In genomic region chr11:56916162-56916561, GRCh38 we compare ENCODE assay signal across 29 cellular contexts.
"Had no signal": no experiment of that assay in that cellular context is flagged by ENCODE, and none has a peak within 500 bp of the region (broad histone marks: within the 10 kb centered on the region; RNA-seq: fewer than 3 reads in every experiment).

No MANE protein-coding gene starts in this region.

- H3K27ac Mint-ChIP-seq: activated CD4-positive, alpha-beta memory T cell treated with anti-CD3 and anti-CD28 coated beads for 36 hours; activated CD4-positive, alpha-beta T cell treated with anti-CD3 and anti-CD28 coated beads for 36 hours; activated CD4-positive, alpha-beta T cell treated with anti-CD3 and anti-CD28 coated beads, Interleukin-2, amount 10 ng/mL, durations not matched to agents 24 days and 14 days; activated CD8-positive, alpha-beta memory T cell treated with anti-CD3 and anti-CD28 coated beads, Interleukin-2, amount 10 ng/mL, durations not matched to agents 7 days and 5 days; activated CD8-positive, alpha-beta T cell treated with anti-CD3 and anti-CD28 coated beads, Interleukin-2, amount 10 ng/mL, durations not matched to agents 7 days and 5 days; activated naive CD4-positive, alpha-beta T cell treated with anti-CD3 and anti-CD28 coated beads for 36 hours; activated naive CD4-positive, alpha-beta T cell treated with anti-CD3 and anti-CD28 coated beads, Interleukin-2, amount 50 U/mL, for 24 hours; activated naive CD8-positive, alpha-beta T cell treated with anti-CD3 and anti-CD28 coated beads for 36 hours; activated naive CD8-positive, alpha-beta T cell treated with anti-CD3 and anti-CD28 coated beads, Interleukin-2, amount 50 U/mL, for 24 hours; activated T-helper 1 cell treated with anti-CD3 and anti-CD28 coated beads, Interleukin-12 subunit alpha, Interleukin-12 subunit beta, Interleukin-2, Interleukin-4 antibody, amounts not matched to agents 30 ng/mL and 10 ng/mL and 1 ng/mL, durations not matched to agents 14 hours and 24 hours and 36 hours; activated T-helper 2 cell treated with anti-CD3 and anti-CD28 coated beads, Interferon-gamma antibody, Interleukin-2, Interleukin-4, amounts not matched to agents 10 μg/mL and 5 μg/mL and 100 μg/mL, durations not matched to agents 14 hours and 24 hours and 36 hours; T-cell; T-helper 17 cell; T-helper 2 cell treated with Interferon-gamma antibody and Interleukin-4, amounts not matched to agents 5 μg/mL and 100 μg/mL, for 36 hours had no signal

- H3K9me3 ChIP-seq: adrenal gland, body of pancreas had no signal

- ATAC-seq: activated CD4-positive, alpha-beta T cell treated with anti-CD3 and anti-CD28 coated beads for 36 hours; activated CD8-positive, alpha-beta memory T cell treated with anti-CD3 and anti-CD28 coated beads, Interleukin-2, amount 10 ng/mL, durations not matched to agents 7 days and 5 days; activated CD8-positive, alpha-beta T cell treated with anti-CD3 and anti-CD28 coated beads, Interleukin-2, amount 10 ng/mL, durations not matched to agents 7 days and 5 days; activated naive CD8-positive, alpha-beta T cell treated with anti-CD3 and anti-CD28 coated beads, Interleukin-2, amount 50 U/mL, for 24 hours; body of pancreas; T-cell; T-helper 17 cell had no signal

- H3K27me3 ChIP-seq: adrenal gland, body of pancreas had no signal

- H3K27ac ChIP-seq: adrenal gland, body of pancreas, epithelial cell of prostate had no signal

- H3K4me1 Mint-ChIP-seq: activated CD4-positive, alpha-beta T cell treated with anti-CD3 and anti-CD28 coated beads for 36 hours; activated CD8-positive, alpha-beta memory T cell treated with anti-CD3 and anti-CD28 coated beads, Interleukin-2, amount 10 ng/mL, durations not matched to agents 7 days and 5 days; activated naive CD4-positive, alpha-beta T cell treated with anti-CD3 and anti-CD28 coated beads, Interleukin-2, amount 50 U/mL, for 24 hours; activated naive CD8-positive, alpha-beta T cell treated with anti-CD3 and anti-CD28 coated beads for 36 hours; activated naive CD8-positive, alpha-beta T cell treated with anti-CD3 and anti-CD28 coated beads, Interleukin-2, amount 50 U/mL, for 24 hours; T-cell; T-helper 17 cell had no signal

- H3K4me3 ChIP-seq: adrenal gland, body of pancreas had no signal

- H3K36me3 Mint-ChIP-seq: activated CD4-positive, alpha-beta memory T cell treated with anti-CD3 and anti-CD28 coated beads for 36 hours; activated CD8-positive, alpha-beta memory T cell treated with anti-CD3 and anti-CD28 coated beads, Interleukin-2, amount 10 ng/mL, durations not matched to agents 7 days and 5 days; activated naive CD4-positive, alpha-beta T cell treated with anti-CD3 and anti-CD28 coated beads, Interleukin-2, amount 50 U/mL, for 24 hours; activated naive CD8-positive, alpha-beta T cell treated with anti-CD3 and anti-CD28 coated beads for 36 hours; T-cell had no signal

- H3K4me1 ChIP-seq: adrenal gland, body of pancreas had no signal

- H3K36me3 ChIP-seq: adrenal gland had no signal

- DNase-seq: activated CD4-positive, alpha-beta memory T cell treated with anti-CD3 and anti-CD28 coated beads for 36 hours; activated CD4-positive, alpha-beta T cell treated with anti-CD3 and anti-CD28 coated beads for 36 hours; activated CD4-positive, alpha-beta T cell treated with anti-CD3 and anti-CD28 coated beads, Interleukin-2, amount 10 ng/mL, durations not matched to agents 24 days and 14 days; activated CD4-positive, CD25-positive, alpha-beta regulatory T cell; activated CD4-positive, CD25-positive, alpha-beta regulatory T cell treated with anti-CD3 and anti-CD28 coated beads, Interleukin-2, amount 50 U/mL, for 72 hours; activated CD8-positive, alpha-beta memory T cell treated with anti-CD3 and anti-CD28 coated beads, Interleukin-2, amount 10 ng/mL, durations not matched to agents 7 days and 5 days; activated CD8-positive, alpha-beta memory T cell treated with anti-CD3 and anti-CD28 coated beads, Interleukin-2, amount 50 U/mL, for 4 hours; activated CD8-positive, alpha-beta T cell treated with anti-CD3 and anti-CD28 coated beads, Interleukin-2, amount 10 ng/mL, durations not matched to agents 7 days and 5 days; activated effector memory CD4-positive, alpha-beta T cell treated with anti-CD3 and anti-CD28 coated beads, Interleukin-2, amount 50 U/mL, for 16 hours; activated naive CD4-positive, alpha-beta T cell treated with anti-CD3 and anti-CD28 coated beads for 36 hours; activated naive CD8-positive, alpha-beta T cell treated with anti-CD3 and anti-CD28 coated beads for 36 hours; activated naive CD8-positive, alpha-beta T cell treated with anti-CD3 and anti-CD28 coated beads, Interleukin-2, amount 50 U/mL, for 24 hours; activated T-cell treated with anti-CD3 and anti-CD28 coated beads, Interleukin-2, amount 50 U/mL, for 1 hour; activated T-cell treated with anti-CD3 and anti-CD28 coated beads, Interleukin-2, amount 50 U/mL, for 48 hours; adrenal gland; amygdala; aorta; body of pancreas; caudate nucleus; effector CD8-positive, alpha-beta T cell; foreskin fibroblast; head of caudate nucleus; T-cell; T-helper 17 cell had no signal

- H3K4me3 Mint-ChIP-seq: activated CD4-positive, alpha-beta memory T cell treated with anti-CD3 and anti-CD28 coated beads for 36 hours; activated CD4-positive, alpha-beta T cell treated with anti-CD3 and anti-CD28 coated beads for 36 hours; activated CD4-positive, alpha-beta T cell treated with anti-CD3 and anti-CD28 coated beads, Interleukin-2, amount 10 ng/mL, durations not matched to agents 24 days and 14 days; activated CD8-positive, alpha-beta memory T cell treated with anti-CD3 and anti-CD28 coated beads, Interleukin-2, amount 10 ng/mL, durations not matched to agents 7 days and 5 days; activated CD8-positive, alpha-beta T cell treated with anti-CD3 and anti-CD28 coated beads, Interleukin-2, amount 10 ng/mL, durations not matched to agents 7 days and 5 days; activated naive CD4-positive, alpha-beta T cell treated with anti-CD3 and anti-CD28 coated beads for 36 hours; activated naive CD4-positive, alpha-beta T cell treated with anti-CD3 and anti-CD28 coated beads, Interleukin-2, amount 50 U/mL, for 24 hours; activated naive CD8-positive, alpha-beta T cell treated with anti-CD3 and anti-CD28 coated beads for 36 hours; activated naive CD8-positive, alpha-beta T cell treated with anti-CD3 and anti-CD28 coated beads, Interleukin-2, amount 50 U/mL, for 24 hours; activated T-helper 1 cell treated with anti-CD3 and anti-CD28 coated beads, Interleukin-12 subunit alpha, Interleukin-12 subunit beta, Interleukin-2, Interleukin-4 antibody, amounts not matched to agents 30 ng/mL and 10 ng/mL and 1 ng/mL, durations not matched to agents 14 hours and 24 hours and 36 hours; T-cell; T-helper 17 cell; T-helper 2 cell treated with Interferon-gamma antibody and Interleukin-4, amounts not matched to agents 5 μg/mL and 100 μg/mL, for 36 hours had no signal

- H3K27me3 Mint-ChIP-seq: activated CD4-positive, alpha-beta memory T cell treated with anti-CD3 and anti-CD28 coated beads for 36 hours; activated CD4-positive, alpha-beta T cell treated with anti-CD3 and anti-CD28 coated beads for 36 hours; activated CD4-positive, alpha-beta T cell treated with anti-CD3 and anti-CD28 coated beads, Interleukin-2, amount 10 ng/mL, durations not matched to agents 24 days and 14 days; activated CD8-positive, alpha-beta memory T cell treated with anti-CD3 and anti-CD28 coated beads, Interleukin-2, amount 10 ng/mL, durations not matched to agents 7 days and 5 days; activated naive CD8-positive, alpha-beta T cell treated with anti-CD3 and anti-CD28 coated beads, Interleukin-2, amount 50 U/mL, for 24 hours; T-cell; T-helper 17 cell had no signal
